24 cellular contexts compared by ENCODE assay signal in the genomic region with DNA sequence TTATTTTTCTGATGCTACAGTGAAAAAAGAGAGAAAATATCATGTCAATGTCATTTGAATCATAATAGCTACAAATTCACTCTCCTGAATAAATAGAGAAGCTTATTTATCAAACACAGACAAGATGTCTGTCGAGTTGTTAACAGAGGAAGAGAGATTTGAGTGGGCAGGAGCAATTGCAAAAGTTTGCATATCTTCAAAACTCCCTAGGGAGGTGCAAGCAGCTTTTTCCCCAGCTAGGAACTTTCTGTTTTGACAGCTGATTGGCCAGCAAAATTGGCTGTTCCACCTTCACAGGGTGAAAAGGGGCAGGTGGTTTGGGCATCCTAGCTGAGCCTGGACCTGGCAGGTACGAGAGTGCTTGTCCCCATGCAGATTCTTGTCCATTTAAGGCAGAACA.
"Had no signal": no experiment of that assay in that cellular context is flagged by ENCODE, and none has a peak within 500 bp of the region (broad histone marks: within the 10 kb centered on the region; RNA-seq: fewer than 3 reads in every experiment).

No MANE protein-coding gene starts in this region.

- H3K36me3 ChIP-seq: breast epithelium, gastroesophageal sphincter, left ventricle myocardium inferior, upper lobe of left lung, vagina had no signal

- DNase-seq: activated CD4-positive, alpha-beta T cell treated with anti-CD3 and anti-CD28 coated beads for 4 hours; activated CD4-positive, alpha-beta T cell treated with anti-CD3 and anti-CD28 coated beads, Interleukin-2, amount 50 U/mL, for 4 hours; activated gamma-delta T cell; activated naive CD4-positive, alpha-beta T cell treated with anti-CD3 and anti-CD28 coated beads, Interleukin-2, amount 10 ng/mL, durations not matched to agents 7 days and 5 days; activated naive CD8-positive, alpha-beta T cell treated with anti-CD3 and anti-CD28 coated beads, Interleukin-2, amount 10 ng/mL, durations not matched to agents 7 days and 5 days; central memory CD4-positive, alpha-beta T cell; left ventricle myocardium inferior; mesendoderm; natural killer cell; small intestine; stimulated activated CD4-positive, alpha-beta T cell treated with anti-CD3 and anti-CD28 coated beads, Interleukin-4, amount 100 ng/mL, for 24 hours; stimulated activated naive CD8-positive, alpha-beta T cell treated with anti-CD3 and anti-CD28 coated beads, Interleukin-15, amount 100 ng/mL, for 72 hours; T-helper 9 cell; upper lobe of left lung had no signal

- H3K4me3 Mint-ChIP-seq: activated naive CD4-positive, alpha-beta T cell treated with anti-CD3 and anti-CD28 coated beads, Interleukin-2, amount 10 ng/mL, durations not matched to agents 7 days and 5 days; activated naive CD8-positive, alpha-beta T cell treated with anti-CD3 and anti-CD28 coated beads, Interleukin-2, amount 10 ng/mL, durations not matched to agents 7 days and 5 days; dendritic cell treated with granulocyte-macrophage colony-stimulating factor and Interleukin-4, amounts not matched to agents 40 ng/mL and 50 ng/mL, for 4 days; natural killer cell; stimulated activated effector memory CD8-positive, alpha-beta T cell treated with anti-CD3 and anti-CD28 coated beads, Interleukin-12 subunit alpha, Interleukin-12 subunit beta, amount 100 ng/mL, for 72 hours; stimulated activated naive CD8-positive, alpha-beta T cell treated with anti-CD3 and anti-CD28 coated beads, Interleukin-15, amount 100 ng/mL, for 72 hours; T-helper 1 cell treated with Interleukin-12 subunit alpha and Interleukin-12 subunit beta and Interleukin-4 antibody, amounts not matched to agents 30 μg/mL and 1 μg/mL, for 36 hours had no signal

- H3K27ac Mint-ChIP-seq: activated naive CD4-positive, alpha-beta T cell treated with anti-CD3 and anti-CD28 coated beads, Interleukin-2, amount 10 ng/mL, durations not matched to agents 7 days and 5 days; activated naive CD8-positive, alpha-beta T cell treated with anti-CD3 and anti-CD28 coated beads, Interleukin-2, amount 10 ng/mL, durations not matched to agents 7 days and 5 days; dendritic cell treated with granulocyte-macrophage colony-stimulating factor and Interleukin-4, amounts not matched to agents 40 ng/mL and 50 ng/mL, for 4 days; natural killer cell; stimulated activated effector memory CD8-positive, alpha-beta T cell treated with anti-CD3 and anti-CD28 coated beads, Interleukin-12 subunit alpha, Interleukin-12 subunit beta, amount 100 ng/mL, for 72 hours; stimulated activated naive CD8-positive, alpha-beta T cell treated with anti-CD3 and anti-CD28 coated beads, Interleukin-15, amount 100 ng/mL, for 72 hours; T-helper 1 cell treated with Interleukin-12 subunit alpha and Interleukin-12 subunit beta and Interleukin-4 antibody, amounts not matched to agents 30 μg/mL and 1 μg/mL, for 36 hours had no signal

- H3K4me1 Mint-ChIP-seq: activated naive CD4-positive, alpha-beta T cell treated with anti-CD3 and anti-CD28 coated beads, Interleukin-2, amount 10 ng/mL, durations not matched to agents 7 days and 5 days; activated naive CD8-positive, alpha-beta T cell treated with anti-CD3 and anti-CD28 coated beads, Interleukin-2, amount 10 ng/mL, durations not matched to agents 7 days and 5 days; natural killer cell; stimulated activated effector memory CD8-positive, alpha-beta T cell treated with anti-CD3 and anti-CD28 coated beads, Interleukin-12 subunit alpha, Interleukin-12 subunit beta, amount 100 ng/mL, for 72 hours; stimulated activated naive CD8-positive, alpha-beta T cell treated with anti-CD3 and anti-CD28 coated beads, Interleukin-15, amount 100 ng/mL, for 72 hours had no signal

- H3K9me3 Mint-ChIP-seq: activated naive CD4-positive, alpha-beta T cell treated with anti-CD3 and anti-CD28 coated beads, Interleukin-2, amount 10 ng/mL, durations not matched to agents 7 days and 5 days; activated naive CD8-positive, alpha-beta T cell treated with anti-CD3 and anti-CD28 coated beads, Interleukin-2, amount 10 ng/mL, durations not matched to agents 7 days and 5 days; dendritic cell treated with granulocyte-macrophage colony-stimulating factor and Interleukin-4, amounts not matched to agents 40 ng/mL and 50 ng/mL, for 4 days; stimulated activated naive CD8-positive, alpha-beta T cell treated with anti-CD3 and anti-CD28 coated beads, Interleukin-15, amount 100 ng/mL, for 72 hours; T-helper 1 cell treated with Interleukin-12 subunit alpha and Interleukin-12 subunit beta and Interleukin-4 antibody, amounts not matched to agents 30 μg/mL and 1 μg/mL, for 36 hours had no signal

- H3K9me3 ChIP-seq: breast epithelium, gastroesophageal sphincter, left ventricle myocardium inferior, upper lobe of left lung, vagina had no signal

- H3K4me1 ChIP-seq: breast epithelium, gastroesophageal sphincter, upper lobe of left lung, vagina had no signal

- H3K4me3 ChIP-seq: breast epithelium, gastroesophageal sphincter, hepatocyte, left ventricle myocardium inferior, lung, upper lobe of left lung, vagina had no signal

- H3K27ac ChIP-seq: breast epithelium, epithelial cell of prostate, gastroesophageal sphincter, hepatocyte, left ventricle myocardium inferior, upper lobe of left lung, vagina, VCaP had no signal

- H3K27me3 ChIP-seq: upper lobe of left lung, vagina had no signal

- H3K36me3 Mint-ChIP-seq: activated naive CD4-positive, alpha-beta T cell treated with anti-CD3 and anti-CD28 coated beads, Interleukin-2, amount 10 ng/mL, durations not matched to agents 7 days and 5 days; activated naive CD8-positive, alpha-beta T cell treated with anti-CD3 and anti-CD28 coated beads, Interleukin-2, amount 10 ng/mL, durations not matched to agents 7 days and 5 days; natural killer cell; stimulated activated effector memory CD8-positive, alpha-beta T cell treated with anti-CD3 and anti-CD28 coated beads, Interleukin-12 subunit alpha, Interleukin-12 subunit beta, amount 100 ng/mL, for 72 hours had no signal
